In genomic region chr14:73058923-73059311, GRCh38 we compare ENCODE assay signal across 8 cellular contexts. TPM values are rescaled to one million over a fixed set of nuclear protein-coding genes. Genes with fewer than 3 reads are reported as not detected.
DNase-seq lines count a peak whose midpoint lies in the region; ATAC-seq, FAIRE-seq and TF ChIP-seq lines count a peak whose summit lies in the region.

No MANE protein-coding gene starts in this region.

- H3K4me1 Mint-ChIP-seq in immature natural killer cell = peaks cover 49 to 53% of the 10 kb centered on the region in 2 donors

- no peaks in the 10 kb centered on the region for H3K9me3 ChIP-seq in breast epithelium
- no peaks in the 10 kb centered on the region for H3K9me3 ChIP-seq in transverse colon

- peaks cover 3 to 6% (median 5%) of the 10 kb centered on the region in 3 donors for H3K27me3 Mint-ChIP-seq in immature natural killer cell (ENCODE audit: low read depth in 3 of 3)

- DNase-seq in NCI-H1694 (lab: John Stamatoyannopoulos, UW) (peak; percentile 39), NCI-H1694 treated with DMSO at 0.1 percent for 48 hours (lab: John Stamatoyannopoulos, UW) (no peak), H54 (ENCODE audit: insufficient read length, low spot score) (peak; percentile 49), NB4 (ENCODE audit: low read depth) (peak; percentile 73), breast epithelium (ENCODE audit: low spot score in 2 of 2) (peak in 1 of 2 donors; percentile 38), left colon (no peak), transverse colon (no peak), immature natural killer cell (no peak)

- H3K4me3 Mint-ChIP-seq in immature natural killer cell = no peak overlapping the region

- ATAC-seq in left colon = peak; percentile 28

- intact Hi-C loops in breast epithelium (cut with DNase I; ENCODE audit: low total_unique reads) = no loop called here
- intact Hi-C loops in left colon (cut with DNase I, micrococcal nuclease) = no loop called here
- intact Hi-C loops in transverse colon (cut with DNase I; ENCODE audit: low total_unique reads) = no loop called here

- H3K27me3 ChIP-seq in breast epithelium (no peaks in the 10 kb centered on the region), transverse colon (no peaks in the 10 kb centered on the region)

- in situ Hi-C loops in transverse colon (cut with MboI; ENCODE audit: low pct_ligation_motif_present in 1 of 4, low pct_unique_long_range_greater_than_20kb in 1 of 4, low sequenced_read_pairs in 3 of 4) = no loop called here

- TF ChIP-seq CTCF in NB4 (IDR thresholded peaks at IDR 0.05; ENCODE audit: low read depth, low read length) (no peak), breast epithelium (IDR thresholded peaks at IDR 0.05) (no peak), transverse colon (IDR thresholded peaks at IDR 0.05) (no peak)

- H3K27ac ChIP-seq in breast epithelium = peak overlapping the region; percentile 93 to 96
- H3K27ac ChIP-seq in transverse colon = peak overlapping the region; percentile 94 to 96 (median 96)

- no peaks in the 10 kb centered on the region for H3K9me3 Mint-ChIP-seq in immature natural killer cell

- H3K36me3 ChIP-seq in breast epithelium (no peaks in the 10 kb centered on the region), transverse colon (peaks cover 0 to 5% (median 2%) of the 10 kb centered on the region in 4 donors)

- no peak overlapping the region for H3K27ac Mint-ChIP-seq in immature natural killer cell

- TF ChIP-seq EP300 in transverse colon (IDR thresholded peaks at IDR 0.05; ENCODE audit: low read depth) = no peak

- H3K4me1 ChIP-seq in breast epithelium (peaks cover 0 to 6% of the 10 kb centered on the region in 2 donors), transverse colon (peaks cover 0 to 41% (median 19%) of the 10 kb centered on the region in 4 donors)

- H3K36me3 Mint-ChIP-seq in immature natural killer cell = peaks cover 0 to 5% (median 0%) of the 10 kb centered on the region in 3 donors

- H3K4me3 ChIP-seq in NB4 (ENCODE audit: low read depth, low read length) = peak overlapping the region; percentile 100
- H3K4me3 ChIP-seq in breast epithelium = peak overlapping the region; percentile 71 to 93 (median 89)
- peak overlapping the region; percentile 57 to 90 (median 71) for H3K4me3 ChIP-seq in transverse colon

- no peak for FAIRE-seq in H54 (lab: Jason Lieb, UNC)

- TF ChIP-seq POLR2A in H54 (IDR thresholded peaks at IDR 0.05; ENCODE audit: low read depth, low read length) = no peak
- TF ChIP-seq POLR2A in NB4 (IDR thresholded peaks at IDR 0.05; ENCODE audit: extremely low read depth, insufficient read length) = no peak
- TF ChIP-seq POLR2A in breast epithelium (IDR thresholded peaks at IDR 0.05) = no peak
- TF ChIP-seq POLR2A in transverse colon (IDR thresholded peaks at IDR 0.05) = no peak

- 0% methylated on average over 5 to 18 of the region's 18 CpGs for WGBS in transverse colon (ENCODE audit: low coverage in 1 of 2), 2 donors

RNA-seq across cellular contexts. Expression of gene RBM25, which starts 0.6 kb away (rescaled TPM):
- 10 to 100 TPM; 69.9 to 90.6 (median 76.4) TPM for total RNA-seq in breast epithelium
- 10 to 100 TPM; 50.6 to 65.8 TPM for total RNA-seq in left colon
- total RNA-seq in transverse colon = 100 to 1,000 TPM in 1 of 4 donors, 10 to 100 TPM in 3; 53.1 to 157 (median 96.4) TPM
- polyA plus RNA-seq in immature natural killer cell = 10 to 100 TPM; 19.3 to 67.4 (median 24.6) TPM

RNA-seq across cellular contexts. Expression of gene ZFYVE1, which starts 32.0 kb away (rescaled TPM):
- total RNA-seq in breast epithelium = 10 to 100 TPM; 18.7 to 22.2 (median 22.1) TPM
- total RNA-seq in left colon = 10 to 100 TPM; 13.4 to 19.9 TPM
- total RNA-seq in transverse colon = 10 to 100 TPM in 3 of 4 donors, 1 to 10 TPM in 1; 7.1 to 21.7 (median 17.5) TPM
- polyA plus RNA-seq in immature natural killer cell = 10 to 100 TPM in 1 of 3 donors, 1 to 10 TPM in 2; 3.4 to 10.7 (median 5.4) TPM

Comparison
In these comparisons a context has a peak if more than half of its experiments do, and no peak if none do; other contexts are left out.
1. DNase-seq: peak in NCI-H1694 (single experiment), H54 (single experiment) and NB4 (single experiment); none in NCI-H1694 treated with DMSO at 0.1 percent for 48 hours (single experiment), left colon (0 of 2), transverse colon (single experiment) and immature natural killer cell (0 of 3).
2. Peak in every context shown above with its lines, with median percentiles within 50 percentile points of each other: H3K4me3 ChIP-seq.